Comparison of ENCODE assay signal across 24 cellular contexts in the genomic region with DNA sequence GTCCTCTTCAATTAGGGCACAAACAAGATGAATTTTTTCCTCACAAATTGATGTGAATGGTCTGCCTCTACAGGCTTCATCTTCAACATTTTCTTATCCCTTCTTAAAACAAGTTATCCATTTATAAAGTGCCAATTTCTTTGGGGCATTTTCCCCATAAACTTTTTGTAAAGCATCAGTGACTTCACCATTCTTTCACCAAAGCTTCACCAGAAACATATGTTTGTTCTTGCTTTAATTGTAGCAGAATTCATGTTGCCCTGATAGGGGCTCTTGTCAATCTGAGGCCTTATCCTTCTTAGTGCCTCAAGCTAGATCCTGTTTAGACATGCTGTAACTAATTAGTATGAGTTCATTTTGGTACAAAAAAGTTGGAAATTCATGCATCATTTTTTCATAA.
"Had no signal": no experiment of that assay in that cellular context is flagged by ENCODE, and none has a peak within 500 bp of the region (broad histone marks: within the 10 kb centered on the region; RNA-seq: fewer than 3 reads in every experiment).

No MANE protein-coding gene starts in this region.

- DNase-seq: naive thymus-derived CD8-positive, alpha-beta T cell; nephron progenitor cell; nucleus accumbens; pancreas; right cardiac atrium; right lobe of liver; sigmoid colon; small intestine; stimulated activated CD4-positive, alpha-beta T cell treated with anti-CD3 and anti-CD28 coated beads, Interleukin-15, amount 100 ng/mL, for 24 hours; stimulated activated CD4-positive, alpha-beta T cell treated with anti-CD3 and anti-CD28 coated beads, Interleukin-2, amount 100 ng/mL, for 24 hours; stimulated activated CD4-positive, alpha-beta T cell treated with anti-CD3 and anti-CD28 coated beads, Interleukin-2, amount 100 ng/mL, for 48 hours; stimulated activated CD4-positive, alpha-beta T cell treated with anti-CD3 and anti-CD28 coated beads, Interleukin-4, amount 100 ng/mL, for 24 hours; stimulated activated naive B cell treated with anti-CD40 and anti-IgM and Interleukin-4, amounts not matched to agents 10 μg/mL and 1 μg/mL and 100 μg/mL, for 72 hours; stimulated activated naive CD4-positive, alpha-beta T cell treated with Interleukin-2 at 50 U/mL for 16 hours; stomach; substantia nigra; testis; tibial artery; transverse colon; upper lobe of right lung; uterus had no signal

- H3K27ac ChIP-seq: neutrophil, pancreas, prostate gland, right lobe of liver, suprapubic skin, testis, tibial artery, transverse colon, upper lobe of right lung, uterus had no signal

- H3K4me1 ChIP-seq: pancreas, prostate gland, testis, transverse colon, upper lobe of right lung, uterus had no signal

- H3K36me3 ChIP-seq: neutrophil, pancreas, prostate gland, right lobe of liver, suprapubic skin, transverse colon, uterus had no signal

- H3K4me3 ChIP-seq: pancreas, prostate gland, right lobe of liver, sigmoid colon, stomach, suprapubic skin, testis, tibial artery, transverse colon, upper lobe of right lung, uterus had no signal

- H3K27me3 ChIP-seq: neutrophil, pancreas, right lobe of liver, sigmoid colon, stomach, suprapubic skin, testis, tibial artery, transverse colon, upper lobe of right lung, uterus had no signal

- H3K9me3 ChIP-seq: neutrophil, pancreas, prostate gland, right lobe of liver, sigmoid colon, stomach, suprapubic skin, testis, tibial artery, transverse colon, upper lobe of right lung, uterus had no signal
